14 cellular contexts compared by ENCODE assay signal in genomic region chr5:78530342-78531096, GRCh38.
A peak's percentile ranks its signal among the peaks of the same experiment; 100 is the strongest.
DNase-seq lines count a peak whose midpoint lies in the region; ATAC-seq, FAIRE-seq and TF ChIP-seq lines count a peak whose summit lies in the region.
"Had no signal": no experiment of that assay in that cellular context is flagged by ENCODE, and none has a peak within 500 bp of the region (broad histone marks: within the 10 kb centered on the region; RNA-seq: fewer than 3 reads in every experiment).

No MANE protein-coding gene starts in this region.

- H3K9me3 ChIP-seq in right atrium auricular region (no peaks in the 10 kb centered on the region), astrocyte (ENCODE audit: insufficient read depth, low read depth, low read length) (no peaks in the 10 kb centered on the region)

- no peaks in the 10 kb centered on the region for H4K20me1 ChIP-seq in astrocyte (ENCODE audit: insufficient read depth, low read length)

- peaks cover 49% of the 10 kb centered on the region for H3K4me1 Mint-ChIP-seq in astrocyte (ENCODE audit: low read depth, unreplicated experiment)
- peaks cover 8% of the 10 kb centered on the region for H3K4me1 Mint-ChIP-seq in activated CD8-positive, alpha-beta memory T cell treated with anti-CD3 and anti-CD28 coated beads, Interleukin-2, amount 10 ng/mL, durations not matched to agents 7 days and 5 days

- FAIRE-seq in astrocyte (lab: Jason Lieb, UNC) (peak; percentile 85), islet of Langerhans (lab: Jason Lieb, UNC) (peak; percentile 45), urothelium cell line (lab: Jason Lieb, UNC) (no peak)

- H3K36me3 ChIP-seq in right atrium auricular region (no peaks in the 10 kb centered on the region), astrocyte (ENCODE audit: insufficient read depth, low read length) (no peaks in the 10 kb centered on the region)

- H3K9me3 Mint-ChIP-seq in astrocyte (ENCODE audit: unreplicated experiment): no peaks in the 10 kb centered on the region
- no peaks in the 10 kb centered on the region for H3K9me3 Mint-ChIP-seq in activated CD8-positive, alpha-beta memory T cell treated with anti-CD3 and anti-CD28 coated beads, Interleukin-2, amount 10 ng/mL, durations not matched to agents 7 days and 5 days (ENCODE audit: low read depth)
- H3K9me3 Mint-ChIP-seq: nephron had no signal

- H3K27ac ChIP-seq in right atrium auricular region (peak overlapping the region; percentile 17 to 39), astrocyte (ENCODE audit: low read depth, low read length) (peak overlapping the region; percentile 94)

- H3K27ac Mint-ChIP-seq in astrocyte (ENCODE audit: unreplicated experiment): peak overlapping the region; percentile 0
- no peak overlapping the region for H3K27ac Mint-ChIP-seq in activated CD8-positive, alpha-beta memory T cell treated with anti-CD3 and anti-CD28 coated beads, Interleukin-2, amount 10 ng/mL, durations not matched to agents 7 days and 5 days
- H3K27ac Mint-ChIP-seq: T-helper 17 cell had no signal

- no peak for TF ChIP-seq CTCF in right atrium auricular region (IDR thresholded peaks at IDR 0.05)
- TF ChIP-seq CTCF in astrocyte (IDR thresholded peaks at IDR 0.05; ENCODE audit: insufficient read depth, low read depth, low read length): no peak

- CTCF ChIA-PET in activated CD8-positive, alpha-beta memory T cell treated with anti-CD3 and anti-CD28 coated beads, Interleukin-2, amount 10 ng/mL, durations not matched to agents 7 days and 5 days (lab: Charles Lee): no interaction called here

- intact Hi-C loops in cardiac septum (cut with DNase I): loop anchor here (5.0 kb wide), 1 partner anchor 208 kb away; no protein-coding TSS in a partner anchor

- H3K4me3 Mint-ChIP-seq in astrocyte (ENCODE audit: unreplicated experiment): no peak overlapping the region
- no peak overlapping the region for H3K4me3 Mint-ChIP-seq in activated CD8-positive, alpha-beta memory T cell treated with anti-CD3 and anti-CD28 coated beads, Interleukin-2, amount 10 ng/mL, durations not matched to agents 7 days and 5 days
- H3K4me3 Mint-ChIP-seq: nephron, T-helper 17 cell had no signal

- DNase-seq in right atrium auricular region (ENCODE audit: low spot score) (no peak), cardiac septum (ENCODE audit: low spot score) (no peak), astrocyte (ENCODE audit: low read depth) (peak; percentile 100), urothelium cell line (ENCODE audit: low spot score) (no peak)
- DNase-seq in activated CD8-positive, alpha-beta memory T cell treated with anti-CD3 and anti-CD28 coated beads, Interleukin-2, amount 10 ng/mL, durations not matched to agents 7 days and 5 days: no peak
- DNase-seq: cerebellar nuclear complex; hippocampal formation; NCI-H524 treated with DMSO at 0.1 percent for 48 hours; stimulated activated CD4-positive, alpha-beta T cell treated with anti-CD3 and anti-CD28 coated beads, Interleukin-2, amount 100 ng/mL, for 48 hours; T-helper 17 cell had no signal

- H3K27me3 Mint-ChIP-seq in astrocyte (ENCODE audit: low read depth, unreplicated experiment): no peaks in the 10 kb centered on the region
- H3K27me3 Mint-ChIP-seq in activated CD8-positive, alpha-beta memory T cell treated with anti-CD3 and anti-CD28 coated beads, Interleukin-2, amount 10 ng/mL, durations not matched to agents 7 days and 5 days: peaks cover 28% of the 10 kb centered on the region

- H3K36me3 Mint-ChIP-seq in astrocyte (ENCODE audit: low read depth, unreplicated experiment): peaks cover 4% of the 10 kb centered on the region
- no peaks in the 10 kb centered on the region for H3K36me3 Mint-ChIP-seq in activated CD8-positive, alpha-beta memory T cell treated with anti-CD3 and anti-CD28 coated beads, Interleukin-2, amount 10 ng/mL, durations not matched to agents 7 days and 5 days

- ATAC-seq in HG03469 (IDR thresholded peaks at IDR 0.05; ENCODE audit: unreplicated experiment): no peak
- ATAC-seq in activated CD8-positive, alpha-beta memory T cell treated with anti-CD3 and anti-CD28 coated beads, Interleukin-2, amount 10 ng/mL, durations not matched to agents 7 days and 5 days: no peak
- no peak for ATAC-seq in HG03521 (IDR thresholded peaks at IDR 0.05; ENCODE audit: unreplicated experiment)
- ATAC-seq: T-helper 17 cell had no signal

- peaks cover 0 to 62% of the 10 kb centered on the region in 2 donors for H3K4me1 ChIP-seq in right atrium auricular region
- peaks cover 71% of the 10 kb centered on the region for H3K4me1 ChIP-seq in astrocyte (ENCODE audit: insufficient read depth, low read length)

- no peak overlapping the region for H2AFZ ChIP-seq in astrocyte (ENCODE audit: low read depth, low read length)

- peak overlapping the region; percentile 30 for H3K4me2 ChIP-seq in astrocyte (ENCODE audit: low read length)

- no peak overlapping the region for H3K4me3 ChIP-seq in right atrium auricular region
- H3K4me3 ChIP-seq in astrocyte (ENCODE audit: insufficient read depth, low read depth, low read length): no peak overlapping the region

- H3K79me2 ChIP-seq in astrocyte (ENCODE audit: insufficient read depth, low read length): peaks cover 29% of the 10 kb centered on the region

- no peaks in the 10 kb centered on the region for H3K27me3 ChIP-seq in right atrium auricular region
- H3K27me3 ChIP-seq in astrocyte (ENCODE audit: insufficient read depth, low read length): no peaks in the 10 kb centered on the region

- H3K9ac ChIP-seq in astrocyte (ENCODE audit: low read length): peak overlapping the region; percentile 54
